1 cellular context compared by ENCODE assay signal in genomic region chr18:80219488-80219887, GRCh38. TPM values are rescaled to one million over a fixed set of nuclear protein-coding genes. Genes with fewer than 3 reads are reported as not detected.
"Had no signal": no experiment of that assay in that cellular context is flagged by ENCODE, and none has a peak within 500 bp of the region (broad histone marks: within the 10 kb centered on the region; RNA-seq: fewer than 3 reads in every experiment).

No MANE protein-coding gene starts in this region.

RNA-seq across cellular contexts. Expression of gene PARD6G, which starts 27.8 kb away (rescaled TPM):
- total RNA-seq: activated T-cell treated with anti-CD3 and anti-CD28 coated beads, Interleukin-2, amount 50 U/mL, for 72 hours had no signal
